In the genomic region with DNA sequence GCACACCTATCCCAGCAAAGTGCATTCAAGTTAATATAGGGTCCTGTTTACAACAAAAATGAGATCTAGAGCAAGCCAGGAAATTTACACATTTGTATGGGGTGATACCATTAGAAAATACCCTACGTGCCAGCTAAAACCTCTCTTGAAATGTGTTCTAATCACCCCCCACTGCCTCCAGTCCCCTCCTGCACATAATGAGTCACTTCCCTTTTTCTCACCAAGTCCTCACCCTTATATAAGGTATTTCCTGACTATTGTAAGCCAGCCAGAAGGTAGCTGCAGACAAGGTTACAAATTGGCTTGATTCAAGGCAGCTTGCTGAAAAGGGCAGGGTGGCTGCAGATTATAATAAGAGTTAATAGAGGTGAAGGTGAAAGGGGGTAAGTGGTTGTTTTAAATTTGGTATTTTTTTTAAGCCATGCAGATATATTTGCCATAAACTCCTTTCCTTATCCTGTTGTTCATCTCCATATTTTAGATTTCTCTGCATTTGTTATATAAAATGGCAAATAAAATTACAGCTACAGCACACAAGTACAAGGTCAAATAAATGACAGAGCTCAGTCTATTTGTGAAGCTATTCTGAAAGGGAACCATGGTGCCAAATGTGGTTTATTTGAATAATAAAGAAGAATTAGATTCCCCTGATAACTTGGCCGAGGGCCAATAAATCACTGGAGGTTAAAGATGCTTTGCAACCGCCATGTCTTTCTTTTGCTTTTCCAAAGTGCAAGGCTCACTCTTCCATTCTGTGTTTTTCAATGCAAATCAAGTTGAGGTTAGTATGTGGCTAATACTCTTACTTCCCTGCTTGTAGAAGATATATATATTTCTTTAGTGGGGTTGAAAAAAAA, we compare ENCODE assay signal across 9 cellular contexts.
DNase-seq lines count a peak whose midpoint lies in the region; ATAC-seq and TF ChIP-seq lines count a peak whose summit lies in the region.
"Had no signal": no experiment of that assay in that cellular context is flagged by ENCODE, and none has a peak within 500 bp of the region (broad histone marks: within the 10 kb centered on the region; RNA-seq: fewer than 3 reads in every experiment).

No MANE protein-coding gene starts in this region.

- no peak overlapping the region for H4K91ac ChIP-seq in mesenchymal stem cell (ENCODE audit: low read length)

- H3K27ac ChIP-seq in RWPE1: peak overlapping the region; percentile 76; the same call in 1 of the 2 replicates
- H3K27ac ChIP-seq in mesenchymal stem cell (ENCODE audit: low read length, poor library complexity, severe bottlenecking): peak overlapping the region; percentile 40
- no peak overlapping the region for H3K27ac ChIP-seq in tibial artery

- H3K4ac ChIP-seq in mesenchymal stem cell (ENCODE audit: low read depth in 1 of 2, low read length in 2 of 2): no peak overlapping the region

- H3K4me3 Mint-ChIP-seq in type B pancreatic cell: no peak overlapping the region
- H3K4me3 Mint-ChIP-seq: T-helper 1 cell treated with Interleukin-12 subunit alpha and Interleukin-12 subunit beta and Interleukin-4 antibody, amounts not matched to agents 30 μg/mL and 1 μg/mL, for 36 hours had no signal

- no peaks in the 10 kb centered on the region for H3K36me3 Mint-ChIP-seq in type B pancreatic cell

- H3K4me1 ChIP-seq in mesenchymal stem cell (ENCODE audit: control insufficient read depth, insufficient read depth, low read depth, low read length) (peaks cover 2% of the 10 kb centered on the region), tibial artery (no peaks in the 10 kb centered on the region)

- no peak overlapping the region for H2BK12ac ChIP-seq in mesenchymal stem cell (ENCODE audit: low read length in 2 of 2)

- POLR2A ChIA-PET in RWPE1 (lab: Yijun Ruan, JAX; ENCODE audit: low non-redundant PET): no interaction called here

- WGBS in mesenchymal stem cell: 58% methylated on average over 3 of the region's 3 CpGs

- intact Hi-C loops in tibial artery (cut with DNase I; ENCODE audit: low total_unique reads): no loop called here

- H3K4me3 ChIP-seq in mesenchymal stem cell (ENCODE audit: insufficient read depth in 1 of 2, low read depth in 1 of 2, low read length in 2 of 2) (no peak overlapping the region), tibial artery (no peak overlapping the region)

- no peaks in the 10 kb centered on the region for H3K9me3 ChIP-seq in mesenchymal stem cell (ENCODE audit: control insufficient read depth, low read length)
- no peaks in the 10 kb centered on the region for H3K9me3 ChIP-seq in tibial artery

- H3K79me1 ChIP-seq in mesenchymal stem cell (replicated peaks; ENCODE audit: low read length, poor library complexity, severe bottlenecking): no peaks in the 10 kb centered on the region

- H3K23ac ChIP-seq in mesenchymal stem cell (ENCODE audit: low read length in 2 of 2): no peak overlapping the region

- no peak overlapping the region for H2AFZ ChIP-seq in mesenchymal stem cell (ENCODE audit: low read depth, low read length)

- CTCF ChIA-PET in RWPE1 (lab: Yijun Ruan, JAX): interaction anchor here (0.6 to 0.9 kb wide), 3 partner anchors 31 to 1055 kb away, joined by 3 to 8 read pairs (median 3); no protein-coding TSS in a partner anchor

- no peak overlapping the region for H3K14ac ChIP-seq in mesenchymal stem cell (ENCODE audit: low read length in 2 of 2)

- H3K4me2 ChIP-seq in mesenchymal stem cell (ENCODE audit: low read length, poor library complexity, severe bottlenecking): no peak overlapping the region

- H3K27me3 Mint-ChIP-seq in type B pancreatic cell: peaks cover 3% of the 10 kb centered on the region

- peak; percentile 98 for ATAC-seq in HG03432 (IDR thresholded peaks at IDR 0.05; ENCODE audit: unreplicated experiment)

- no peak overlapping the region for H3K18ac ChIP-seq in mesenchymal stem cell (ENCODE audit: low read depth in 1 of 2, low read length in 2 of 2)

- H3K27ac Mint-ChIP-seq in type B pancreatic cell: no peak overlapping the region
- H3K27ac Mint-ChIP-seq: T-helper 1 cell treated with Interleukin-12 subunit alpha and Interleukin-12 subunit beta and Interleukin-4 antibody, amounts not matched to agents 30 μg/mL and 1 μg/mL, for 36 hours had no signal

- H3K27me3 ChIP-seq in mesenchymal stem cell (ENCODE audit: control insufficient read depth in 1 of 2, insufficient read depth in 1 of 2, low read length in 2 of 2) (no peaks in the 10 kb centered on the region), tibial artery (no peaks in the 10 kb centered on the region)

- H2BK120ac ChIP-seq in mesenchymal stem cell (ENCODE audit: low read depth, low read length): no peak overlapping the region

- H3K4me1 Mint-ChIP-seq in type B pancreatic cell (ENCODE audit: unreplicated experiment): peaks cover 33% of the 10 kb centered on the region

- no peaks in the 10 kb centered on the region for H3K9me3 Mint-ChIP-seq in type B pancreatic cell
- H3K9me3 Mint-ChIP-seq: T-helper 1 cell treated with Interleukin-12 subunit alpha and Interleukin-12 subunit beta and Interleukin-4 antibody, amounts not matched to agents 30 μg/mL and 1 μg/mL, for 36 hours had no signal

- no peak overlapping the region for H3K9ac ChIP-seq in mesenchymal stem cell (ENCODE audit: low read length)

- no peak overlapping the region for H2BK15ac ChIP-seq in mesenchymal stem cell (ENCODE audit: low read depth, poor library complexity, severe bottlenecking)

- no peak overlapping the region for H2BK5ac ChIP-seq in mesenchymal stem cell (ENCODE audit: low read depth, low read length, poor library complexity, severe bottlenecking)

- TF ChIP-seq CTCF in RWPE1 (conservative IDR thresholded peaks at IDR 0.05; ENCODE audit: low read depth) (no peak), type B pancreatic cell (conservative IDR thresholded peaks at IDR 0.05) (no peak), tibial artery (IDR thresholded peaks at IDR 0.05) (no peak)

- no peak overlapping the region for H4K8ac ChIP-seq in mesenchymal stem cell (ENCODE audit: low read length)

- DNase-seq in NCI-H748 (lab: John Stamatoyannopoulos, UW; ENCODE audit: unreplicated experiment) (peak; percentile 41), NCI-H748 treated with DMSO at 0.1 percent for 48 hours (lab: John Stamatoyannopoulos, UW) (no peak), RWPE1 (ENCODE audit: low spot score) (peak; percentile 80), mesenchymal stem cell (peak; percentile 75), type B pancreatic cell (ENCODE audit: extremely low spot score, unreplicated experiment) (no peak), tibial artery (no peak), NCI-H187 (lab: John Stamatoyannopoulos, UW) (no peak)

- no peak overlapping the region for H2AK5ac ChIP-seq in mesenchymal stem cell (ENCODE audit: low read length, severe bottlenecking)

- no peaks in the 10 kb centered on the region for H3K36me3 ChIP-seq in mesenchymal stem cell (ENCODE audit: control insufficient read depth in 1 of 2, insufficient read depth in 2 of 2, low read depth in 1 of 2, low read length in 2 of 2)
- no peaks in the 10 kb centered on the region for H3K36me3 ChIP-seq in tibial artery

Comparison
In these comparisons a context has a peak if more than half of its experiments do, and no peak if none do; other contexts are left out.
1. DNase-seq: peak in NCI-H748 (single experiment), RWPE1 (single experiment) and mesenchymal stem cell (single experiment); none in NCI-H748 treated with DMSO at 0.1 percent for 48 hours (single experiment), type B pancreatic cell (single experiment), tibial artery (0 of 2) and NCI-H187 (0 of 2).
2. H3K27ac ChIP-seq: peak in RWPE1 (single experiment) and mesenchymal stem cell (single experiment); none in tibial artery (0 of 2).